In the genomic region with DNA sequence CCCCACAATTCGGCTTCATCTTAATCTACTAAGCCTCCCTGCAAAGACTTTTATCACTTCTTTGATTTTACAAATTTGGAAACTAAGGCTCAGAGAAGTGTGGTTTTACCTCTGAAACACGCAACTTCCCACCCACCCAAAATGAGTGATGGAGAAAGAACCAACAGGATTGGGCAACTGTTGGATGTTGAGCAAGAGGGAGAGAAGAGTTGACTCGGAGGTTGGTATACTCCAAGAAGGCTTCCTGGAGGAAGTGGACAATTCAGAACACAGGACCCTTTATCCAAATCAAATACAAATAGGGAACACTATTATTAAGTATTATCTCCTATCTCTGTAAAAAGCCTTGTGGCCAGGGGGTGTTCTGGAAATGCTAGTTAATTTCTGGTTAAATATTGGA, we compare ENCODE assay signal across 2 cellular contexts.
TF ChIP-seq lines count a peak whose summit lies in the region.

No MANE protein-coding gene starts in this region.

TF ChIP-seq in SK-N-SH, 30 proteins besides CTCF, POLR2A, EP300 and RAD21 (continued from another document):
- TF ChIP-seq, protein P1, sequence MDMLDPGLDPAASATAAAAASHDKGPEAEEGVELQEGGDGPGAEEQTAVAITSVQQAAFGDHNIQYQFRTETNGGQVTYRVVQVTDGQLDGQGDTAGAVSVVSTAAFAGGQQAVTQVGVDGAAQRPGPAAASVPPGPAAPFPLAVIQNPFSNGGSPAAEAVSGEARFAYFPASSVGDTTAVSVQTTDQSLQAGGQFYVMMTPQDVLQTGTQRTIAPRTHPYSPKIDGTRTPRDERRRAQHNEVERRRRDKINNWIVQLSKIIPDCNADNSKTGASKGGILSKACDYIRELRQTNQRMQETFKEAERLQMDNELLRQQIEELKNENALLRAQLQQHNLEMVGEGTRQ (IDR thresholded peaks at IDR 0.05; ENCODE audit: borderline replicate concordance, low read depth, low read length) = no peak
- TF ChIP-seq CHD2 (IDR thresholded peaks at IDR 0.05; ENCODE audit: low read length, partially characterized antibody) (no peak), FOSL2 (IDR thresholded peaks at IDR 0.05; ENCODE audit: borderline replicate concordance, low read depth) (no peak), RFX5 (IDR thresholded peaks at IDR 0.05; ENCODE audit: low read length) (no peak)
- TF ChIP-seq, protein P2, sequence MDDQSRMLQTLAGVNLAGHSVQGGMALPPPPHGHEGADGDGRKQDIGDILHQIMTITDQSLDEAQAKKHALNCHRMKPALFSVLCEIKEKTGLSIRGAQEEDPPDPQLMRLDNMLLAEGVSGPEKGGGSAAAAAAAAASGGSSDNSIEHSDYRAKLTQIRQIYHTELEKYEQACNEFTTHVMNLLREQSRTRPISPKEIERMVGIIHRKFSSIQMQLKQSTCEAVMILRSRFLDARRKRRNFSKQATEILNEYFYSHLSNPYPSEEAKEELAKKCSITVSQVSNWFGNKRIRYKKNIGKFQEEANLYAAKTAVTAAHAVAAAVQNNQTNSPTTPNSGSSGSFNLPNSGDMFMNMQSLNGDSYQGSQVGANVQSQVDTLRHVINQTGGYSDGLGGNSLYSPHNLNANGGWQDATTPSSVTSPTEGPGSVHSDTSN (IDR thresholded peaks at IDR 0.05) = no peak

TF ChIP-seq in SK-N-SH treated with all-trans-retinoic acid at 6 μM for 48 hours, 23 proteins besides CTCF, POLR2A, EP300 and RAD21 (continued from another document):
- TF ChIP-seq, protein P3, sequence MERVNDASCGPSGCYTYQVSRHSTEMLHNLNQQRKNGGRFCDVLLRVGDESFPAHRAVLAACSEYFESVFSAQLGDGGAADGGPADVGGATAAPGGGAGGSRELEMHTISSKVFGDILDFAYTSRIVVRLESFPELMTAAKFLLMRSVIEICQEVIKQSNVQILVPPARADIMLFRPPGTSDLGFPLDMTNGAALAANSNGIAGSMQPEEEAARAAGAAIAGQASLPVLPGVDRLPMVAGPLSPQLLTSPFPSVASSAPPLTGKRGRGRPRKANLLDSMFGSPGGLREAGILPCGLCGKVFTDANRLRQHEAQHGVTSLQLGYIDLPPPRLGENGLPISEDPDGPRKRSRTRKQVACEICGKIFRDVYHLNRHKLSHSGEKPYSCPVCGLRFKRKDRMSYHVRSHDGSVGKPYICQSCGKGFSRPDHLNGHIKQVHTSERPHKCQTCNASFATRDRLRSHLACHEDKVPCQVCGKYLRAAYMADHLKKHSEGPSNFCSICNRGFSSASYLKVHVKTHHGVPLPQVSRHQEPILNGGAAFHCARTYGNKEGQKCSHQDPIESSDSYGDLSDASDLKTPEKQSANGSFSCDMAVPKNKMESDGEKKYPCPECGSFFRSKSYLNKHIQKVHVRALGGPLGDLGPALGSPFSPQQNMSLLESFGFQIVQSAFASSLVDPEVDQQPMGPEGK (CRISPR knock-in tag; IDR thresholded peaks at IDR 0.05; ENCODE audit: borderline replicate concordance) = no peak
- TF ChIP-seq, protein P4, sequence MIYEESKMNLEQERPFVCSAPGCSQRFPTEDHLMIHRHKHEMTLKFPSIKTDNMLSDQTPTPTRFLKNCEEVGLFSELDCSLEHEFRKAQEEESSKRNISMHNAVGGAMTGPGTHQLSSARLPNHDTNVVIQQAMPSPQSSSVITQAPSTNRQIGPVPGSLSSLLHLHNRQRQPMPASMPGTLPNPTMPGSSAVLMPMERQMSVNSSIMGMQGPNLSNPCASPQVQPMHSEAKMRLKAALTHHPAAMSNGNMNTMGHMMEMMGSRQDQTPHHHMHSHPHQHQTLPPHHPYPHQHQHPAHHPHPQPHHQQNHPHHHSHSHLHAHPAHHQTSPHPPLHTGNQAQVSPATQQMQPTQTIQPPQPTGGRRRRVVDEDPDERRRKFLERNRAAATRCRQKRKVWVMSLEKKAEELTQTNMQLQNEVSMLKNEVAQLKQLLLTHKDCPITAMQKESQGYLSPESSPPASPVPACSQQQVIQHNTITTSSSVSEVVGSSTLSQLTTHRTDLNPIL (CRISPR knock-in tag; IDR thresholded peaks at IDR 0.05; ENCODE audit: low read depth) = no peak
- TF ChIP-seq GLIS3 (CRISPR knock-in tag; IDR thresholded peaks at IDR 0.05) = no peak
- TF ChIP-seq, protein P5, sequence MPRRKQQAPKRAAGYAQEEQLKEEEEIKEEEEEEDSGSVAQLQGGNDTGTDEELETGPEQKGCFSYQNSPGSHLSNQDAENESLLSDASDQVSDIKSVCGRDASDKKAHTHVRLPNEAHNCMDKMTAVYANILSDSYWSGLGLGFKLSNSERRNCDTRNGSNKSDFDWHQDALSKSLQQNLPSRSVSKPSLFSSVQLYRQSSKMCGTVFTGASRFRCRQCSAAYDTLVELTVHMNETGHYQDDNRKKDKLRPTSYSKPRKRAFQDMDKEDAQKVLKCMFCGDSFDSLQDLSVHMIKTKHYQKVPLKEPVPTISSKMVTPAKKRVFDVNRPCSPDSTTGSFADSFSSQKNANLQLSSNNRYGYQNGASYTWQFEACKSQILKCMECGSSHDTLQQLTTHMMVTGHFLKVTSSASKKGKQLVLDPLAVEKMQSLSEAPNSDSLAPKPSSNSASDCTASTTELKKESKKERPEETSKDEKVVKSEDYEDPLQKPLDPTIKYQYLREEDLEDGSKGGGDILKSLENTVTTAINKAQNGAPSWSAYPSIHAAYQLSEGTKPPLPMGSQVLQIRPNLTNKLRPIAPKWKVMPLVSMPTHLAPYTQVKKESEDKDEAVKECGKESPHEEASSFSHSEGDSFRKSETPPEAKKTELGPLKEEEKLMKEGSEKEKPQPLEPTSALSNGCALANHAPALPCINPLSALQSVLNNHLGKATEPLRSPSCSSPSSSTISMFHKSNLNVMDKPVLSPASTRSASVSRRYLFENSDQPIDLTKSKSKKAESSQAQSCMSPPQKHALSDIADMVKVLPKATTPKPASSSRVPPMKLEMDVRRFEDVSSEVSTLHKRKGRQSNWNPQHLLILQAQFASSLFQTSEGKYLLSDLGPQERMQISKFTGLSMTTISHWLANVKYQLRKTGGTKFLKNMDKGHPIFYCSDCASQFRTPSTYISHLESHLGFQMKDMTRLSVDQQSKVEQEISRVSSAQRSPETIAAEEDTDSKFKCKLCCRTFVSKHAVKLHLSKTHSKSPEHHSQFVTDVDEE (CRISPR knock-in tag; IDR thresholded peaks at IDR 0.05) = no peak
- no peak for TF ChIP-seq ZNF8 (CRISPR knock-in tag; IDR thresholded peaks at IDR 0.05)
- no peak for TF ChIP-seq ZC3H10 (CRISPR knock-in tag; IDR thresholded peaks at IDR 0.05)
- no peak for TF ChIP-seq ESRRG (CRISPR knock-in tag; IDR thresholded peaks at IDR 0.05)
- no peak for TF ChIP-seq OSR1 (CRISPR knock-in tag; IDR thresholded peaks at IDR 0.05)
- TF ChIP-seq ZFP3 (CRISPR knock-in tag; IDR thresholded peaks at IDR 0.05) = no peak
